19 cellular contexts compared by ENCODE assay signal in genomic region chr4:185734930-185735329, GRCh38.
DNase-seq lines count a peak whose midpoint lies in the region; ATAC-seq, FAIRE-seq and TF ChIP-seq lines count a peak whose summit lies in the region.
"Had no signal": no experiment of that assay in that cellular context is flagged by ENCODE, and none has a peak within 500 bp of the region (broad histone marks: within the 10 kb centered on the region; RNA-seq: fewer than 3 reads in every experiment).

No MANE protein-coding gene starts in this region.

- ATAC-seq in right cardiac atrium: no peak
- ATAC-seq in GM18498 (IDR thresholded peaks at IDR 0.05; ENCODE audit: unreplicated experiment): no peak
- ATAC-seq: A549 had no signal

- TF ChIP-seq POLR2A in transverse colon (IDR thresholded peaks at IDR 0.05): no peak

- peaks cover 87% of the 10 kb centered on the region for H3K4me1 ChIP-seq in left ventricle myocardium inferior
- peaks cover 16% of the 10 kb centered on the region for H3K4me1 ChIP-seq in right cardiac atrium (ENCODE audit: control insufficient read depth, insufficient read depth, low read length)
- peaks cover 30% of the 10 kb centered on the region for H3K4me1 ChIP-seq in neural progenitor cell
- H3K4me1 ChIP-seq in transverse colon: peaks cover 0 to 41% (median 8%) of the 10 kb centered on the region in 4 donors
- H3K4me1 ChIP-seq: A549, Peyer's patch had no signal

- in situ Hi-C loops in transverse colon (cut with MboI; ENCODE audit: low pct_ligation_motif_present in 1 of 4, low pct_unique_long_range_greater_than_20kb in 1 of 4, low sequenced_read_pairs in 3 of 4): no loop called here

- H3K9ac ChIP-seq in neural progenitor cell: no peak overlapping the region

- peaks cover 4% of the 10 kb centered on the region for H3F3A ChIP-seq in neural progenitor cell (ENCODE audit: low read depth)

- TF ChIP-seq EP300 in transverse colon (IDR thresholded peaks at IDR 0.05; ENCODE audit: low read depth): no peak

- H3K36me3 ChIP-seq in left ventricle myocardium inferior (peaks cover 19% of the 10 kb centered on the region), neural progenitor cell (no peaks in the 10 kb centered on the region), transverse colon (no peaks in the 10 kb centered on the region)
- H3K36me3 ChIP-seq: Peyer's patch had no signal

- no peaks in the 10 kb centered on the region for H4K20me1 ChIP-seq in neural progenitor cell (ENCODE audit: low read depth)

- FAIRE-seq in HTR-8/SVneo (lab: Jason Lieb, UNC): no peak
- FAIRE-seq: A549 had no signal

- no peak overlapping the region for H2AFZ ChIP-seq in neural progenitor cell (replicated peaks)

- intact Hi-C loops in left ventricle myocardium inferior (cut with micrococcal nuclease): no loop called here
- intact Hi-C loops in right cardiac atrium (cut with DNase I): no loop called here
- intact Hi-C loops in dendritic cell treated with granulocyte-macrophage colony-stimulating factor and Interleukin-4, amounts not matched to agents 40 ng/mL and 50 ng/mL, for 4 days (cut with micrococcal nuclease): loop anchor here (10.0 kb wide), 1 partner anchor 530 kb away; the partner anchor contains the start of genes CFAP97 and SNX25
- intact Hi-C loops in transverse colon (cut with DNase I; ENCODE audit: low total_unique reads): no loop called here

- TF ChIP-seq CTCF in left ventricle myocardium inferior (IDR thresholded peaks at IDR 0.05; ENCODE audit: borderline replicate concordance) (no peak), neural progenitor cell (IDR thresholded peaks at IDR 0.05) (no peak), transverse colon (IDR thresholded peaks at IDR 0.05) (no peak)

- no peaks in the 10 kb centered on the region for H3K27me3 ChIP-seq in left ventricle myocardium inferior (ENCODE audit: low read depth)
- H3K27me3 ChIP-seq in right cardiac atrium (ENCODE audit: control insufficient read depth, insufficient read depth): no peaks in the 10 kb centered on the region
- no peaks in the 10 kb centered on the region for H3K27me3 ChIP-seq in neural progenitor cell
- H3K27me3 ChIP-seq in transverse colon: no peaks in the 10 kb centered on the region
- H3K27me3 ChIP-seq: Peyer's patch had no signal

- DNase-seq in left ventricle myocardium inferior (no peak), right cardiac atrium (no peak), neural progenitor cell (ENCODE audit: low spot score) (no peak), transverse colon (no peak), NCI-H2107 treated with DMSO at 0.1 percent for 48 hours (lab: John Stamatoyannopoulos, UW; ENCODE audit: unreplicated experiment) (no peak), HTR-8/SVneo (ENCODE audit: insufficient read length, low spot score) (no peak)
- DNase-seq: DMS53, GOT3, HFFc6, KG1, NCI-H1092 treated with DMSO at 0.1 percent for 48 hours, NCI-H187, NCI-H510A, NCI-H82, Peyer's patch, SHP77 treated with DMSO at 0.1 percent for 48 hours had no signal

- no peak overlapping the region for H3K4me2 ChIP-seq in neural progenitor cell
- H3K4me2 ChIP-seq: A549 had no signal

- no peaks in the 10 kb centered on the region for H3K9me3 Mint-ChIP-seq in dendritic cell treated with granulocyte-macrophage colony-stimulating factor and Interleukin-4, amounts not matched to agents 40 ng/mL and 50 ng/mL, for 4 days
- H3K9me3 Mint-ChIP-seq in neural progenitor cell: peaks cover 6% of the 10 kb centered on the region
- H3K9me3 Mint-ChIP-seq: HFFc6 had no signal

- WGBS in right cardiac atrium: 45% methylated on average over 2 of the region's 2 CpGs
- WGBS in transverse colon (ENCODE audit: low coverage in 1 of 2), 2 donors: 79 to 93% methylated on average over 2 of the region's 2 CpGs

- H3K27ac Mint-ChIP-seq in dendritic cell treated with granulocyte-macrophage colony-stimulating factor and Interleukin-4, amounts not matched to agents 40 ng/mL and 50 ng/mL, for 4 days: peak overlapping the region; percentile 83
- H3K27ac Mint-ChIP-seq in neural progenitor cell: peak overlapping the region; percentile 35
- H3K27ac Mint-ChIP-seq: HFFc6 had no signal

- no peaks in the 10 kb centered on the region for H3K36me3 Mint-ChIP-seq in dendritic cell treated with granulocyte-macrophage colony-stimulating factor and Interleukin-4, amounts not matched to agents 40 ng/mL and 50 ng/mL, for 4 days (ENCODE audit: low read depth)
- peaks cover 17% of the 10 kb centered on the region for H3K36me3 Mint-ChIP-seq in neural progenitor cell

- peaks cover 71% of the 10 kb centered on the region for H3K4me1 Mint-ChIP-seq in dendritic cell treated with granulocyte-macrophage colony-stimulating factor and Interleukin-4, amounts not matched to agents 40 ng/mL and 50 ng/mL, for 4 days (ENCODE audit: low read depth)
- H3K4me1 Mint-ChIP-seq in neural progenitor cell: peaks cover 54% of the 10 kb centered on the region

- H3K4me3 ChIP-seq in left ventricle myocardium inferior (no peak overlapping the region), right cardiac atrium (ENCODE audit: low read length) (no peak overlapping the region), neural progenitor cell (no peak overlapping the region), transverse colon (no peak overlapping the region)
- H3K4me3 ChIP-seq: A549, Peyer's patch had no signal

- peak overlapping the region; percentile 18 for H3K4me3 Mint-ChIP-seq in dendritic cell treated with granulocyte-macrophage colony-stimulating factor and Interleukin-4, amounts not matched to agents 40 ng/mL and 50 ng/mL, for 4 days
- H3K4me3 Mint-ChIP-seq in neural progenitor cell: no peak overlapping the region
- H3K4me3 Mint-ChIP-seq: HFFc6 had no signal

- no peaks in the 10 kb centered on the region for H3K79me2 ChIP-seq in neural progenitor cell (ENCODE audit: low read depth)

- no peaks in the 10 kb centered on the region for H3K9me3 ChIP-seq in left ventricle myocardium inferior (replicated peaks)
- no peaks in the 10 kb centered on the region for H3K9me3 ChIP-seq in right cardiac atrium (ENCODE audit: control insufficient read depth, low read length)
- H3K9me3 ChIP-seq in neural progenitor cell (ENCODE audit: low read depth): no peaks in the 10 kb centered on the region
- no peaks in the 10 kb centered on the region for H3K9me3 ChIP-seq in transverse colon
- H3K9me3 ChIP-seq: A549, Peyer's patch had no signal

- H3K27ac ChIP-seq in left ventricle myocardium inferior (replicated peaks) (peak overlapping the region; percentile 77), right cardiac atrium (ENCODE audit: low read length) (no peak overlapping the region), neural progenitor cell (no peak overlapping the region), transverse colon (peak overlapping the region; percentile 67 to 84 (median 72))
- H3K27ac ChIP-seq: A549 had no signal

- H3K27me3 Mint-ChIP-seq in dendritic cell treated with granulocyte-macrophage colony-stimulating factor and Interleukin-4, amounts not matched to agents 40 ng/mL and 50 ng/mL, for 4 days: peaks cover 3% of the 10 kb centered on the region
- peaks cover 6% of the 10 kb centered on the region for H3K27me3 Mint-ChIP-seq in neural progenitor cell (ENCODE audit: insufficient read depth, low read depth)

Comparison
In these comparisons a context has a peak if more than half of its experiments do, and no peak if none do; other contexts are left out.
1. H3K27ac ChIP-seq: peak in left ventricle myocardium inferior (single experiment) and transverse colon (4 of 4); none in right cardiac atrium (single experiment) and neural progenitor cell (single experiment).